Comparison of ENCODE assay signal across 1 cellular context in the genomic region with DNA sequence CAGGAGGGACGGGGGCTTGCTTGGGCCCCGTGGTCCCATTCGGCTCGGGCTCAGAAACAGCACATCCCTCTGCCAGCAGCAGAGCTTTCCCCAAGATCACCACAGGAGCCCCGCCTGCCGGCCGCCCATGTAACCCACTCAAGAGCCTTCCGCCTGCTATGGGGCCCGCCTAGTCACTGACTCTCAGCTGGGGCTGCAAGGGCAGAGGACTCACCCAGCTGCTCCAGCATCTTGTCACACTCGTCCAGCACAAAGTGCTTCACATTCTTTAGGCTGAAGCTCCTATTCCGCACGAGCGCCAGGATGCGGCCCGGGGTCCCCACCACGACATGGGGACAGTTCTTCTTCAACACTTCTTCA.
TF ChIP-seq lines count a peak whose summit lies in the region.

No MANE protein-coding gene starts in this region.

TF ChIP-seq in HepG2, 621 proteins besides CTCF, POLR2A, EP300 and RAD21:
- TF ChIP-seq ZBTB21 (CRISPR knock-in tag; IDR thresholded peaks at IDR 0.05) (no peak), AGO2 (optimal IDR thresholded peaks at IDR 0.05; ENCODE audit: low read depth, low read length) (peak; percentile 12), KAT2B (IDR thresholded peaks at IDR 0.05; ENCODE audit: borderline replicate concordance, low read depth, low read length) (no peak)
